ENCODE assay signal across 2 cellular contexts in genomic region chr1:43847882-43848281, GRCh38.
A peak's percentile ranks its signal among the peaks of the same experiment; 100 is the strongest.
TF ChIP-seq lines count a peak whose summit lies in the region.

No MANE protein-coding gene starts in this region.

TF ChIP-seq in H1, 55 proteins besides CTCF, POLR2A, EP300 and RAD21:
- TF ChIP-seq ATF2 (IDR thresholded peaks at IDR 0.05; ENCODE audit: low read length): no peak
- peak; percentile 59; the same call in 1 of the 2 replicates for TF ChIP-seq KDM1A (IDR thresholded peaks at IDR 0.05; ENCODE audit: borderline replicate concordance, low read length)
- no peak for TF ChIP-seq HDAC2 (IDR thresholded peaks at IDR 0.05; ENCODE audit: borderline replicate concordance in 1 of 2, low read depth in 2 of 2, low read length in 2 of 2)
- no peak for TF ChIP-seq RXRA (IDR thresholded peaks at IDR 0.05; ENCODE audit: insufficient read depth, low read depth, low read length)
- TF ChIP-seq SIX5 (IDR thresholded peaks at IDR 0.05; ENCODE audit: low read depth, low read length): no peak
- no peak for TF ChIP-seq CREB1 (IDR thresholded peaks at IDR 0.05)
- no peak for TF ChIP-seq MAX (IDR thresholded peaks at IDR 0.05)

TF ChIP-seq in HepG2, 621 proteins besides CTCF, POLR2A, EP300 and RAD21:
- no peak for TF ChIP-seq AGO2 (optimal IDR thresholded peaks at IDR 0.05; ENCODE audit: low read depth, low read length)
- TF ChIP-seq GMEB2 (CRISPR knock-in tag; IDR thresholded peaks at IDR 0.05; ENCODE audit: low read depth): no peak
- no peak for TF ChIP-seq ZNF564 (CRISPR knock-in tag; IDR thresholded peaks at IDR 0.05)
- no peak for TF ChIP-seq ZNF276 (CRISPR knock-in tag; IDR thresholded peaks at IDR 0.05; ENCODE audit: low read depth)
- TF ChIP-seq ZFP41 (CRISPR knock-in tag; IDR thresholded peaks at IDR 0.05; ENCODE audit: borderline replicate concordance): no peak
